6 cellular contexts compared by ENCODE assay signal in the genomic region with DNA sequence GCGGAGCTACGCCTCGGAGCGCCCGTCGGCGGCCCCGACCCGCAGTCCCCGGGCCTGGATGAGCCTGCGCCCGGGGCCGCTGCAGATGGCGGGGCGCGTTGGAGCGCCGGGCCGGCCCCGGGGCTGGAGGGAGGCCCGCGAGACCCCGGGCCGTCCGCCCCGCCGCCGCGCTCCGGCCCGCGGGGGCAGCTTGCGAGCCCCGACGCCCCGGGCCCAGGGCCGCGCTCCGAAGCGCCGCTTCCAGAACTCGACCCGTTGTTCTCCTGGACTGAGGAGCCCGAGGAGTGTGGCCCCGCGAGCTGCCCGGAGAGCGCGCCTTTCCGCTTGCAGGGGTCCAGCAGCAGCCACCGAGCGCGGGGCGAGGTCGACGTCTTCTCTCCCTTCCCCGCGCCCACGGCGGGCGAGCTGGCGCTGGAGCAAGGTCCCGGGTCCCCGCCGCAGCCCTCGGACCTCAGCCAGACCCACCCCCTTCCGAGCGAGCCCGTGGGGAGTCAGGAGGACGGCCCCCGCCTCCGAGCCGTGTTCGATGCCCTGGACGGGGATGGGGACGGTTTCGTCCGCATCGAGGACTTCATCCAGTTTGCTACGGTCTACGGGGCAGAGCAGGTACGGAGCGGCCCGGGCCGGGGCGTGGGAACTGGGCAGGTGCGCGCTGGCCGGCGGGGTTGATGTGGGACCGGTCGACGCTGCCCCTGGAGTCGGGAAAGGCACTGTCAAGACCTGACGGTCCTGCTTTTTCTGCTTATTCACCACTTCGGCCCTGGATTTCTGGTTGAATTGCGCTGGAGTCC. TPM values are rescaled to one million over a fixed set of nuclear protein-coding genes. Genes with fewer than 3 reads are reported as not detected.
A peak's percentile ranks its signal among the peaks of the same experiment; 100 is the strongest.
DNase-seq lines count a peak whose midpoint lies in the region; ATAC-seq lines count a peak whose summit lies in the region.

No MANE protein-coding gene starts in this region.

- no peak overlapping the region for H2BK5ac ChIP-seq in mesenchymal stem cell (ENCODE audit: low read depth, low read length, poor library complexity, severe bottlenecking)

- DNase-seq in Right ventricle myocardium inferior (ENCODE audit: missing footprints) (peak; percentile 59), cardiac septum (ENCODE audit: low spot score) (no peak), mesenchymal stem cell (peak; percentile 26), Ammon's horn (ENCODE audit: low spot score) (no peak), germinal center (ENCODE audit: low spot score) (no peak)
- DNase-seq in activated T-cell treated with anti-CD3 and anti-CD28 coated beads, Interleukin-2, amount 50 U/mL, for 72 hours, result peak; percentile 21 to 29

- ATAC-seq in Right ventricle myocardium inferior, result no peak
- ATAC-seq in activated T-cell treated with anti-CD3 and anti-CD28 coated beads, Interleukin-2, amount 50 U/mL, for 72 hours (replicated peaks in 1 of 2), result peak in 1 of 2 donors; percentile 1

- H2BK12ac ChIP-seq in mesenchymal stem cell (ENCODE audit: low read length in 2 of 2), result peak overlapping the region in 1 of 2 experiments; percentile 2

- H3K9ac ChIP-seq in mesenchymal stem cell (ENCODE audit: low read length), result peak overlapping the region; percentile 75

- H2BK120ac ChIP-seq in mesenchymal stem cell (ENCODE audit: low read depth, low read length), result peak overlapping the region; percentile 73

- no peak overlapping the region for H4K8ac ChIP-seq in mesenchymal stem cell (ENCODE audit: low read length)

- H3K4me3 ChIP-seq in mesenchymal stem cell (ENCODE audit: insufficient read depth in 1 of 2, low read depth in 1 of 2, low read length in 2 of 2), result peak overlapping the region; percentile 76 to 86

- peaks cover 39% of the 10 kb centered on the region for H3K4me1 Mint-ChIP-seq in activated T-cell treated with anti-CD3 and anti-CD28 coated beads, Interleukin-2, amount 50 U/mL, for 72 hours (ENCODE audit: low read depth)

- no peak overlapping the region for H2AFZ ChIP-seq in mesenchymal stem cell (ENCODE audit: low read depth, low read length)

- peaks cover 25% of the 10 kb centered on the region for H3K79me1 ChIP-seq in mesenchymal stem cell (replicated peaks; ENCODE audit: low read length, poor library complexity, severe bottlenecking)

- no peak overlapping the region for H3K27ac Mint-ChIP-seq in activated T-cell treated with anti-CD3 and anti-CD28 coated beads, Interleukin-2, amount 50 U/mL, for 72 hours

- peak overlapping the region; percentile 81 to 95 for H3K4me3 Mint-ChIP-seq in activated T-cell treated with anti-CD3 and anti-CD28 coated beads, Interleukin-2, amount 50 U/mL, for 72 hours

- peak overlapping the region in 1 of 2 experiments; percentile 97 for H3K23ac ChIP-seq in mesenchymal stem cell (ENCODE audit: low read length in 2 of 2)

- H2BK15ac ChIP-seq in mesenchymal stem cell (ENCODE audit: low read depth, poor library complexity, severe bottlenecking), result peak overlapping the region; percentile 52

- intact Hi-C loops in Right ventricle myocardium inferior (cut with DNase I) (loop anchor here (5.0 kb wide), 1 partner anchor 46 kb away; no protein-coding TSS in a partner anchor), cardiac septum (cut with DNase I) (loop anchor here (10.0 kb wide), 1 partner anchor 48 kb away; no protein-coding TSS in a partner anchor)

- peaks cover 3% of the 10 kb centered on the region in 2 experiments for H3K36me3 ChIP-seq in mesenchymal stem cell (ENCODE audit: control insufficient read depth in 1 of 2, insufficient read depth in 2 of 2, low read depth in 1 of 2, low read length in 2 of 2)

- H3K4me1 ChIP-seq in mesenchymal stem cell (ENCODE audit: control insufficient read depth, insufficient read depth, low read depth, low read length), result peaks cover 31% of the 10 kb centered on the region

- H3K9me3 Mint-ChIP-seq in activated T-cell treated with anti-CD3 and anti-CD28 coated beads, Interleukin-2, amount 50 U/mL, for 72 hours, result no peaks in the 10 kb centered on the region

- peak overlapping the region; percentile 99 for H3K4me2 ChIP-seq in mesenchymal stem cell (ENCODE audit: low read length, poor library complexity, severe bottlenecking)

- peaks cover 15% of the 10 kb centered on the region for H3K27me3 Mint-ChIP-seq in activated T-cell treated with anti-CD3 and anti-CD28 coated beads, Interleukin-2, amount 50 U/mL, for 72 hours (ENCODE audit: low read depth)

- peak overlapping the region in 1 of 2 experiments; percentile 4 for H3K14ac ChIP-seq in mesenchymal stem cell (ENCODE audit: low read length in 2 of 2)

- peak overlapping the region; percentile 56 to 64 for H3K4ac ChIP-seq in mesenchymal stem cell (ENCODE audit: low read depth in 1 of 2, low read length in 2 of 2)

- 1% methylated on average over 74 of the region's 97 CpGs for WGBS in mesenchymal stem cell

- no peak overlapping the region for H3K27ac ChIP-seq in mesenchymal stem cell (ENCODE audit: low read length, poor library complexity, severe bottlenecking)

- no peak overlapping the region for H2AK5ac ChIP-seq in mesenchymal stem cell (ENCODE audit: low read length, severe bottlenecking)

- no peaks in the 10 kb centered on the region for H3K9me3 ChIP-seq in mesenchymal stem cell (ENCODE audit: control insufficient read depth, low read length)

- H4K91ac ChIP-seq in mesenchymal stem cell (ENCODE audit: low read length), result peak overlapping the region; percentile 1

- H3K18ac ChIP-seq in mesenchymal stem cell (ENCODE audit: low read depth in 1 of 2, low read length in 2 of 2), result peak overlapping the region; percentile 18 to 33

- H3K36me3 Mint-ChIP-seq in activated T-cell treated with anti-CD3 and anti-CD28 coated beads, Interleukin-2, amount 50 U/mL, for 72 hours (ENCODE audit: insufficient read depth in 2 of 2), result peaks cover 0 to 1% of the 10 kb centered on the region in 2 donors

- no peaks in the 10 kb centered on the region for H3K27me3 ChIP-seq in mesenchymal stem cell (ENCODE audit: control insufficient read depth in 1 of 2, insufficient read depth in 1 of 2, low read length in 2 of 2)

RNA-seq across cellular contexts. Expression of a gene that starts 0.9 kb away (rescaled TPM):
- total RNA-seq in Right ventricle myocardium inferior, result 23.3 TPM
- total RNA-seq in cardiac septum, result 52.2 TPM
- 10 to 100 TPM; 39.7 to 40.5 TPM for total RNA-seq in activated T-cell treated with anti-CD3 and anti-CD28 coated beads, Interleukin-2, amount 50 U/mL, for 72 hours
- 15.0 TPM for polyA plus RNA-seq in mesenchymal stem cell (2013, experiment 1 of 2)
- 14.4 TPM for polyA plus RNA-seq in mesenchymal stem cell (2013, experiment 2 of 2)

RNA-seq across cellular contexts. Expression of a gene that starts 24.6 kb away (rescaled TPM):
- 10.6 TPM for total RNA-seq in Right ventricle myocardium inferior
- 11.6 TPM for total RNA-seq in cardiac septum
- total RNA-seq in activated T-cell treated with anti-CD3 and anti-CD28 coated beads, Interleukin-2, amount 50 U/mL, for 72 hours, result 10 to 100 TPM in 1 of 2 donors, 1 to 10 TPM in 1; 7.5 to 10.6 TPM
- 21.5 TPM for polyA plus RNA-seq in mesenchymal stem cell (2013, experiment 1 of 2)
- 21.2 TPM for polyA plus RNA-seq in mesenchymal stem cell (2013, experiment 2 of 2)

RNA-seq across cellular contexts. Expression of a gene that starts 29.3 kb away (rescaled TPM):
- total RNA-seq in Right ventricle myocardium inferior (91.3 TPM), cardiac septum (65.0 TPM)
- total RNA-seq in activated T-cell treated with anti-CD3 and anti-CD28 coated beads, Interleukin-2, amount 50 U/mL, for 72 hours, result 10 to 100 TPM; 24.6 to 27.6 TPM
- 411 TPM for polyA plus RNA-seq in mesenchymal stem cell (2013, experiment 1 of 2)
- 395 TPM for polyA plus RNA-seq in mesenchymal stem cell (2013, experiment 2 of 2)

RNA-seq across cellular contexts. Expression of a gene that starts 44.5 kb away (rescaled TPM):
- total RNA-seq in Right ventricle myocardium inferior (32.1 TPM), cardiac septum (42.8 TPM)
- total RNA-seq in activated T-cell treated with anti-CD3 and anti-CD28 coated beads, Interleukin-2, amount 50 U/mL, for 72 hours, result 10 to 100 TPM; 29.7 to 39.7 TPM
- 84.3 TPM for polyA plus RNA-seq in mesenchymal stem cell (2013, experiment 1 of 2)
- polyA plus RNA-seq in mesenchymal stem cell (2013, experiment 2 of 2), result 88.5 TPM

RNA-seq across cellular contexts. Expression of a gene that starts 56.0 kb away (rescaled TPM):
- total RNA-seq in Right ventricle myocardium inferior, result 83.1 TPM
- 60.1 TPM for total RNA-seq in cardiac septum
- 10 to 100 TPM; 54.5 to 73.2 TPM for total RNA-seq in activated T-cell treated with anti-CD3 and anti-CD28 coated beads, Interleukin-2, amount 50 U/mL, for 72 hours
- 82.6 TPM for polyA plus RNA-seq in mesenchymal stem cell (2013, experiment 1 of 2)
- 81.5 TPM for polyA plus RNA-seq in mesenchymal stem cell (2013, experiment 2 of 2)

Comparison
In these comparisons a context has a peak if more than half of its experiments do, and no peak if none do; other contexts are left out.
1. DNase-seq: peak in Right ventricle myocardium inferior (single experiment), activated T-cell treated with anti-CD3 and anti-CD28 coated beads, Interleukin-2, amount 50 U/mL, for 72 hours (2 of 2) and mesenchymal stem cell (single experiment); none in cardiac septum (single experiment), Ammon's horn (single experiment) and germinal center (single experiment).